Comparison of ENCODE assay signal across 9 cellular contexts in the genomic region with DNA sequence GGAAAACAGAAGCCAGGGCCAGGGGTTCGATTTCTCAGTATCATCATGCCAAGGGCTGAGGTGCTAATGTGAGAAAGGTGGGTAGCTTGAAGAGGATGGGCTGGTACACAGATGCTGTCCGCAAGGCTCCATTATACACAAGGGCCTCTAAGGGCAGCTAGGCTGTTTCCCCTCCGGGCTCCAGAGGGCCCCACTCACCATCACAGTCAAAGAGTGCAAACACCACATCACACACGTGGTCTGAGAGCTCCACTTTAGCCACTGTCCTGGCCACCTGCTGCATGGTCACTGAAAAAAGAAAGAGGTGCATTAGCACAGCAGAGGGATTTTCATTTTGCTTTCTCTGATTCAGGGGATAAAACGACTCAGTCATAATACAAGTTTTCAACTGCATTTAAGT. TPM values are rescaled to one million over a fixed set of nuclear protein-coding genes. Genes with fewer than 3 reads are reported as not detected.
A peak's percentile ranks its signal among the peaks of the same experiment; 100 is the strongest.
DNase-seq lines count a peak whose midpoint lies in the region; ATAC-seq and TF ChIP-seq lines count a peak whose summit lies in the region.
"Had no signal": no experiment of that assay in that cellular context is flagged by ENCODE, and none has a peak within 500 bp of the region (broad histone marks: within the 10 kb centered on the region; RNA-seq: fewer than 3 reads in every experiment).

No MANE protein-coding gene starts in this region.

- H3K9me3 Mint-ChIP-seq in naive thymus-derived CD8-positive, alpha-beta T cell = no peaks in the 10 kb centered on the region

- H3K4me1 Mint-ChIP-seq in naive thymus-derived CD8-positive, alpha-beta T cell = peaks cover 0 to 7% (median 2%) of the 10 kb centered on the region in 4 donors

- DNase-seq in AG04449 (ENCODE audit: low read depth, low spot score) = no peak
- DNase-seq in GM13977 (ENCODE audit: low spot score) = no peak
- DNase-seq in SW480 (ENCODE audit: low spot score) = peak; percentile 6
- DNase-seq in inferior parietal cortex (ENCODE audit: extremely low spot score) = peak; percentile 50
- DNase-seq in naive thymus-derived CD8-positive, alpha-beta T cell = no peak
- no peak for DNase-seq in islet precursor cell
- DNase-seq in EL = no peak
- DNase-seq: DND-41 had no signal

- no peak overlapping the region for H3K27ac Mint-ChIP-seq in naive thymus-derived CD8-positive, alpha-beta T cell

- peaks cover 0 to 26% (median 4%) of the 10 kb centered on the region in 3 donors for H3K36me3 Mint-ChIP-seq in naive thymus-derived CD8-positive, alpha-beta T cell

- ATAC-seq in naive thymus-derived CD8-positive, alpha-beta T cell = no peak
- no peak for ATAC-seq in HG03378 (IDR thresholded peaks at IDR 0.05; ENCODE audit: unreplicated experiment)

- H3K4me3 ChIP-seq in AG04449 (ENCODE audit: low read depth, low read length) = no peak overlapping the region

- peak; percentile 18 for TF ChIP-seq CTCF in AG04449 (IDR thresholded peaks at IDR 0.05; ENCODE audit: insufficient read depth, low read length, missing control alignments)
- TF ChIP-seq CTCF in GM13977 (IDR thresholded peaks at IDR 0.05; ENCODE audit: extremely low read depth, insufficient read depth, missing control alignments) = peak; percentile 20

- in situ Hi-C loops in GM13977 (cut with MboI; ENCODE audit: low pct_unique_long_range_greater_than_20kb, low sequenced_read_pairs, unreplicated experiment) = no loop called here

- H3K27me3 Mint-ChIP-seq in naive thymus-derived CD8-positive, alpha-beta T cell = no peaks in the 10 kb centered on the region

- CTCF ChIA-PET in AG04449 (lab: Yijun Ruan, JAX) = interaction anchor here (0.6 to 4.2 kb wide), 10 partner anchors 11 to 688 kb away, joined by 3 to 16 read pairs (median 4); a partner anchor contains a TSS

- no peak overlapping the region for H3K4me3 Mint-ChIP-seq in naive thymus-derived CD8-positive, alpha-beta T cell

- POLR2A ChIA-PET in AG04449 (lab: Yijun Ruan, JAX) = no interaction called here
- POLR2A ChIA-PET in naive thymus-derived CD8-positive, alpha-beta T cell (lab: Charles Lee) = no interaction called here

RNA-seq across cellular contexts. Expression of a gene that starts 20.9 kb away (rescaled TPM):
- 10 to 100 TPM; 25.5 to 27.9 TPM for total RNA-seq in naive thymus-derived CD8-positive, alpha-beta T cell
- 10 to 100 TPM; 13.1 to 25.0 (median 16.6) TPM for polyA plus RNA-seq in naive thymus-derived CD8-positive, alpha-beta T cell

Comparison
In these comparisons a context has a peak if more than half of its experiments do, and no peak if none do; other contexts are left out.
1. DNase-seq: peak in SW480 (single experiment) and inferior parietal cortex (single experiment); none in AG04449 (single experiment), GM13977 (single experiment), naive thymus-derived CD8-positive, alpha-beta T cell (0 of 10), islet precursor cell (single experiment) and EL (single experiment).